ENCODE assay signal across 7 cellular contexts in genomic region chr15:75712668-75713337, GRCh38. TPM values are rescaled to one million over a fixed set of nuclear protein-coding genes. Genes with fewer than 3 reads are reported as not detected.
DNase-seq lines count a peak whose midpoint lies in the region; ATAC-seq and TF ChIP-seq lines count a peak whose summit lies in the region.

CSPG4 (minus strand) TSS chr15:75712848; CDS start chr15:75712755, 93 bp downstream.

- H4K20me1 ChIP-seq in mammary epithelial cell (ENCODE audit: insufficient read depth, low read length), result no peaks in the 10 kb centered on the region

- TF ChIP-seq CTCF in mammary epithelial cell (conservative IDR thresholded peaks at IDR 0.05 in 1 of 2, IDR thresholded peaks at IDR 0.05 in 1 of 2; ENCODE audit: extremely low read depth in 1 of 2, insufficient read depth in 1 of 2, low read depth in 1 of 2, low read length in 2 of 2) (no peak), kidney epithelial cell (IDR thresholded peaks at IDR 0.05; ENCODE audit: insufficient read depth, low read length, poor library complexity, severe bottlenecking) (no peak), testis (IDR thresholded peaks at IDR 0.05) (no peak)

- peak; percentile 59 for DNase-seq in HT1080 (ENCODE audit: low read depth)
- DNase-seq in mammary epithelial cell, result no peak
- no peak for DNase-seq in kidney epithelial cell (ENCODE audit: low read depth)
- peak; percentile 56 for DNase-seq in testis
- no peak for DNase-seq in NCI-H446 (lab: John Stamatoyannopoulos, UW)
- DNase-seq in NCI-H2107 treated with DMSO at 0.1 percent for 48 hours (lab: John Stamatoyannopoulos, UW; ENCODE audit: unreplicated experiment), result no peak

- no peak for TF ChIP-seq POLR2A in testis (IDR thresholded peaks at IDR 0.05)

- no TSS peak for BruUV-seq in mammary epithelial cell (replicated peaks; lab: Mats Ljungman, UMichigan)

- H3K4me1 ChIP-seq in mammary epithelial cell (ENCODE audit: insufficient read depth, low read length) (peaks cover 15% of the 10 kb centered on the region), testis (peaks cover 17% of the 10 kb centered on the region)

- H3K79me2 ChIP-seq in mammary epithelial cell (ENCODE audit: insufficient read depth, low read length), result no peaks in the 10 kb centered on the region

- H3K27ac ChIP-seq in mammary epithelial cell (ENCODE audit: insufficient read depth, low read depth, low read length) (no peak within 1 kb of the TSS), testis (no peak within 1 kb of the TSS)

- intact Hi-C loops in mammary epithelial cell (cut with micrococcal nuclease), result no loop called here
- intact Hi-C loops in testis (cut with DNase I; ENCODE audit: low total_unique reads), result no loop called here

- no peak for ATAC-seq in HG02571 (IDR thresholded peaks at IDR 0.05; ENCODE audit: unreplicated experiment)

- no peaks in the 10 kb centered on the region for H3K27me3 ChIP-seq in mammary epithelial cell (ENCODE audit: insufficient read depth, low read length)
- no peaks in the 10 kb centered on the region for H3K27me3 ChIP-seq in kidney epithelial cell (ENCODE audit: control insufficient read depth, insufficient read depth, low read length)
- H3K27me3 ChIP-seq in testis, result no peaks in the 10 kb centered on the region

- H3K36me3 ChIP-seq in mammary epithelial cell (ENCODE audit: insufficient read depth, low read length) (no peaks in the 10 kb centered on the region), kidney epithelial cell (ENCODE audit: control insufficient read depth, insufficient read depth, low read length) (no peaks in the 10 kb centered on the region), testis (ENCODE audit: low read depth, missing control alignments) (no peaks in the 10 kb centered on the region)

- dilution Hi-C loops in mammary epithelial cell (cut with HindIII; ENCODE audit: low sequenced_read_pairs), result loop anchor here (5.0 kb wide), 1 partner anchor 94 kb away; no protein-coding TSS in a partner anchor

- in situ Hi-C loops in mammary epithelial cell (cut with MboI; ENCODE audit: low sequenced_read_pairs in 2 of 2), result no loop called here

- H3K9ac ChIP-seq in mammary epithelial cell (ENCODE audit: insufficient read depth, low read length), result no peak within 1 kb of the TSS

- 15% methylated on average over 16 of the region's 36 CpGs for WGBS in mammary epithelial cell (ENCODE audit: low coverage, missing lambda C conversion rate)
- 8 to 34% methylated on average over 2 to 34 of the region's 36 CpGs for WGBS in testis, 2 donors

- H3K4me3 ChIP-seq in mammary epithelial cell (replicated peaks in 1 of 3; ENCODE audit: insufficient read depth in 1 of 3, low read depth in 2 of 3, low read length in 3 of 3) (peak within 1 kb of the TSS; percentile 54 to 64 (median 56)), kidney epithelial cell (ENCODE audit: low read depth, low read length) (peak within 1 kb of the TSS; percentile 40), testis (peak within 1 kb of the TSS; percentile 37 to 47)

- H3K9me3 ChIP-seq in mammary epithelial cell (replicated peaks; ENCODE audit: insufficient read depth, low read length) (no peaks in the 10 kb centered on the region), testis (no peaks in the 10 kb centered on the region)

- H2AFZ ChIP-seq in mammary epithelial cell (ENCODE audit: low read depth, low read length), result peak within 1 kb of the TSS; percentile 76

- CTCF ChIA-PET in mammary epithelial cell (lab: Charles Lee; ENCODE audit: low non-redundant PET), result interaction anchor here (0.9 kb wide), 1 partner anchor 11 kb away, joined by 3 read pairs; a partner anchor contains a TSS

- H3K4me2 ChIP-seq in mammary epithelial cell (ENCODE audit: insufficient read depth, low read depth, low read length), result peak within 1 kb of the TSS; percentile 94

RNA-seq across cellular contexts. Expression of gene CSPG4, which starts in this region (rescaled TPM):
- 15.4 and 16.9 TPM in 2 replicates for total RNA-seq in HT1080 (2014; rRNA removed; shearing (Covaris generic))
- 4.5 and 4.7 TPM in 2 replicates for polyA plus RNA-seq in HT1080 (2015; cell fraction: cytosol; rRNA removed)
- polyA plus RNA-seq in HT1080 (2015; cell fraction: nucleus; rRNA removed), result 63.5 and 65.9 TPM in 2 replicates
- total RNA-seq in mammary epithelial cell, result 10 to 100 TPM in 1 of 2 donors, 1 to 10 TPM in 1; 3.6 to 28.5 TPM
- 5.9 TPM for polyA plus RNA-seq in mammary epithelial cell
- 15.3 TPM for polyA minus RNA-seq in mammary epithelial cell
- 1.2 and 1.7 TPM in 2 replicates for total RNA-seq in kidney epithelial cell
- 1 to 10 TPM; 5.2 to 6.5 TPM for total RNA-seq in testis
- polyA plus RNA-seq in testis (ENCODE audit: insufficient read depth, low read depth, low replicate concordance), result 4.4 TPM

Comparison
In these comparisons a context has a peak if more than half of its experiments do, and no peak if none do; other contexts are left out.
1. DNase-seq: peak in HT1080 (single experiment) and testis (single experiment); none in mammary epithelial cell (single experiment), kidney epithelial cell (single experiment), NCI-H446 (0 of 2) and NCI-H2107 treated with DMSO at 0.1 percent for 48 hours (single experiment).
2. Peak in every context shown above with its lines, with median percentiles within 50 percentile points of each other: H3K4me3 ChIP-seq.